ENCODE assay signal across 8 cellular contexts in the genomic region with DNA sequence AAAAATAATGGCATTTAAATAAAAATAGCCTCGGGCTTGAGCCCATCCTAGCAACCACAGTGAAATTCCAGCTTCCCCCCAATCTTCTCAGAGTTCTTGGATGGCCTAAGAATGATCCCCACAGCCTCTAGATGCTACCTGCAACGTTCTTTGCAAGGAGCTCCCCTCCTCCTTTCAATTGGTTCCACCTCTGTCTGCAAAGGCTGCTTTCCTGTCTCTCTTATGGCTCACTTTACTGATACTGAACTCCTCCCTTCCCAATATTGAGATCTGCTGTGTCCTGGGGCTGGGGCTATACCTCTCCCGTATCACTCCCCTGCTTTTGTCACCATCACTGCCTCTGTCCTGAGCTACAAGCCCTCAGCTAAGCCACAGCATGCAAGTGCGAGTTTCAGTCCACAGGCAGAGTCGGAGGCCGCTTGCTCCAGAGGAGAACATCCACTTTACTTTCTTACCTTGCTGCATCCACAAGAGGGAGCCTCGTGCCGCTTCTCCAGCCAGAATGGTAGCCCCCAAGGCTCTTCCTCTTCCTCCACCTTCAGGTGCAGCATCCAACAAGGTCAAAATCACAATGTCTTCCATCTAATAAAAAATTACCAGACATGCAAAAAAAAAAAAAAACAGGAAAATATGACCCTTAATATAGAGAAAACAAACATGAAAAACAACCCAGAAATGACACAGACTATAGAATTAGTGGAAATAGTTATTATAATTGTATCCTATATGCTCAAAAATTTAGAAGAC. TPM values are rescaled to one million over a fixed set of nuclear protein-coding genes. Genes with fewer than 3 reads are reported as not detected.
DNase-seq lines count a peak whose midpoint lies in the region; ATAC-seq and TF ChIP-seq lines count a peak whose summit lies in the region.

No MANE protein-coding gene starts in this region.

- no peak overlapping the region for H3K4me3 ChIP-seq in Karpas-422 (ENCODE audit: low read length)

- no peaks in the 10 kb centered on the region for H3K9me2 ChIP-seq in Karpas-422 (replicated peaks; ENCODE audit: insufficient read depth, low read length)

- H3K79me2 ChIP-seq in Karpas-422 (ENCODE audit: low read length): no peaks in the 10 kb centered on the region

- no peak overlapping the region for H2AFZ ChIP-seq in Karpas-422 (ENCODE audit: low read length)

- ATAC-seq in GM19463 (IDR thresholded peaks at IDR 0.05; ENCODE audit: unreplicated experiment): no peak
- no peak for ATAC-seq in HG03095 (IDR thresholded peaks at IDR 0.05; ENCODE audit: unreplicated experiment)

- TF ChIP-seq CTCF in VCaP (conservative IDR thresholded peaks at IDR 0.05): peak; percentile 69

- H3K36me3 ChIP-seq in Karpas-422 (ENCODE audit: insufficient read depth, low read length): no peaks in the 10 kb centered on the region

- no peak overlapping the region for H3K9ac ChIP-seq in Karpas-422 (ENCODE audit: low read length)

- H4K20me1 ChIP-seq in Karpas-422 (ENCODE audit: insufficient read depth, low read depth, low read length): no peaks in the 10 kb centered on the region

- H3K27ac ChIP-seq in Karpas-422 (ENCODE audit: low read length): no peak overlapping the region
- H3K27ac ChIP-seq in VCaP: 0 out of 2 replicates have a peak overlapping the region, but pooled peaks have one; percentile 8

- H3K4me2 ChIP-seq in Karpas-422 (ENCODE audit: low read depth, low read length, poor library complexity, severe bottlenecking): no peak overlapping the region

- no peaks in the 10 kb centered on the region for H3K9me3 ChIP-seq in Karpas-422 (ENCODE audit: low read length)

- no peaks in the 10 kb centered on the region for H3K27me3 ChIP-seq in Karpas-422 (ENCODE audit: low read length)

- peak; percentile 19 for DNase-seq in activated T-cell treated with anti-CD3 and anti-CD28 coated beads, Interleukin-2, amount 50 U/mL, for 1 hour
- DNase-seq in activated T-cell treated with anti-CD3 and anti-CD28 coated beads for 4 hours: no peak
- peak; percentile 64 for DNase-seq in Karpas-422
- DNase-seq in islet precursor cell: peak; percentile 80
- no peak for DNase-seq in NCI-H2196 treated with DMSO at 0.1 percent for 48 hours (lab: John Stamatoyannopoulos, UW; ENCODE audit: unreplicated experiment)

- H3K4me1 ChIP-seq in Karpas-422 (ENCODE audit: low read length): no peaks in the 10 kb centered on the region

RNA-seq across cellular contexts. Expression of gene TMEM45B, which starts 48.6 kb away (rescaled TPM):
- total RNA-seq in Karpas-422 (2014; rRNA removed; shearing (Covaris generic); ENCODE audit: low replicate concordance): not detected in 2 replicates

Comparison
In these comparisons a context has a peak if more than half of its experiments do, and no peak if none do; other contexts are left out.
1. DNase-seq: peak in activated T-cell treated with anti-CD3 and anti-CD28 coated beads, Interleukin-2, amount 50 U/mL, for 1 hour (single experiment), Karpas-422 (single experiment) and islet precursor cell (single experiment); none in activated T-cell treated with anti-CD3 and anti-CD28 coated beads for 4 hours (single experiment) and NCI-H2196 treated with DMSO at 0.1 percent for 48 hours (single experiment).